In the genomic region with DNA sequence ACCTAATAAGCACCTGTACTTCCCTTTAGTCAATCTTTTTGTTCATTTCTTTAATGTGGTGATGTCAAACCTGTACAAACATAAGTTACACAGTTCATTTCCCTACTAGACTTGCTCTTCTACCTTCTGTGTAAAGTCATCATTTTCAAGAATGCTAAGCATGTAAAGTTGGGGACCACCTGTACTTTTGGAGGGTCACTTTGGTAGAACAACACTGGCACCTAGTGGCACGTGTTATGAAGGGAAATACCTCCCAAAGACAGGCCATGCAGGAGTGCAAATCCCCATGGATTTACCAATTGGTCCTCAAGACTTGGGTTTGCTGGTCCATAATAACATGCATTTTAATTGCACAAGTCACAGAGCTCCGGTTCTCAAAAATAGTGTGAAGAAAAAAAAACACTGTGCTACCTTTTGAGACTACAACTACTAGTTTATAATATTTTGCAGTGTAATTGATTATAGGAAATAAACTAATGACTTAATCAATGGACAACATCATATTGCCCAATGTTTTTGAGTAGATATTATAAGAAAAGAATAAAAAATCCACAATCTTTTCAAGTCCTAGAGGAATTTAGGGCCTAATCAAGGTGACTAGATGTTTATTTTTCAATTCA, we compare ENCODE assay signal across 8 cellular contexts.
DNase-seq lines count a peak whose midpoint lies in the region; ATAC-seq and TF ChIP-seq lines count a peak whose summit lies in the region.

No MANE protein-coding gene starts in this region.

- H3K4me1 Mint-ChIP-seq in effector memory CD8-positive, alpha-beta T cell (ENCODE audit: low read depth in 2 of 2): no peaks in the 10 kb centered on the region

- peak; percentile 77 for DNase-seq in AG20443 (ENCODE audit: low spot score)
- DNase-seq in GM13976 (ENCODE audit: low spot score): peak; percentile 55
- DNase-seq in OCI-LY7 (ENCODE audit: low spot score): peak; percentile 25
- DNase-seq in effector memory CD8-positive, alpha-beta T cell: peak in 2 of 3 experiments; percentile 4 to 5
- peak; percentile 31 for DNase-seq in mucosa of gallbladder (ENCODE audit: low spot score)
- DNase-seq in UCSD-AML1 (lab: John Stamatoyannopoulos, UW; ENCODE audit: unreplicated experiment): no peak
- DNase-seq in stimulated activated CD4-positive, alpha-beta T cell treated with anti-CD3 and anti-CD28 coated beads, Interleukin-4, amount 100 ng/mL, for 1 hour: no peak

- H3K79me2 ChIP-seq in OCI-LY7 (ENCODE audit: insufficient read depth, low read depth, low read length): no peaks in the 10 kb centered on the region

- POLR2A ChIA-PET in OCI-LY7 (lab: Charles Lee): interaction anchor here (0.6 to 0.7 kb wide), 2 partner anchors 14 to 49 kb away, joined by 3 read pairs; no protein-coding TSS in a partner anchor

- CTCF ChIA-PET in OCI-LY7 (lab: Charles Lee; ENCODE audit: unreplicated experiment): no interaction called here

- H3K4me3 ChIP-seq in OCI-LY7 (ENCODE audit: low read depth, low read length, poor library complexity, severe bottlenecking): no peak overlapping the region

- H3K9me2 ChIP-seq in OCI-LY7 (ENCODE audit: insufficient read depth, low read length): no peaks in the 10 kb centered on the region

- no peaks in the 10 kb centered on the region for H4K20me1 ChIP-seq in OCI-LY7 (ENCODE audit: insufficient read depth, low read length)

- H3K4me2 ChIP-seq in OCI-LY7 (ENCODE audit: low read length): no peak overlapping the region

- no peak overlapping the region for H3K4me3 Mint-ChIP-seq in effector memory CD8-positive, alpha-beta T cell

- H3K27me3 Mint-ChIP-seq in effector memory CD8-positive, alpha-beta T cell: peaks cover 0 to 5% of the 10 kb centered on the region in 2 donors

- H3K36me3 ChIP-seq in OCI-LY7 (ENCODE audit: insufficient read depth, low read length): no peaks in the 10 kb centered on the region

- H3K27ac Mint-ChIP-seq in effector memory CD8-positive, alpha-beta T cell: no peak overlapping the region

- TF ChIP-seq CTCF in GM13976 (IDR thresholded peaks at IDR 0.05; ENCODE audit: borderline replicate concordance, control extremely low read depth, extremely low read depth, insufficient read depth, missing control alignments) (peak; percentile 36), OCI-LY7 (conservative IDR thresholded peaks at IDR 0.05; ENCODE audit: low read length) (peak; percentile 72)

- BruUV-seq in OCI-LY7 (replicated peaks; lab: Mats Ljungman, UMichigan): no TSS peak

- intact Hi-C loops in OCI-LY7 (cut with micrococcal nuclease; ENCODE audit: unreplicated experiment): loop anchor here (10.0 kb wide), 1 partner anchor 428 kb away; a partner anchor contains a TSS

- no peak overlapping the region for H3K27ac ChIP-seq in OCI-LY7 (ENCODE audit: low read depth, low read length, poor library complexity, severe bottlenecking)

- in situ Hi-C loops in GM13976 (cut with MboI; ENCODE audit: low sequenced_read_pairs, unreplicated experiment): loop anchor here (25.0 kb wide), 2 partner anchors 735 to 835 kb away; no protein-coding TSS in a partner anchor

- H2AFZ ChIP-seq in OCI-LY7 (ENCODE audit: low read length): no peak overlapping the region

- peaks cover 3 to 8% of the 10 kb centered on the region in 2 donors for H3K9me3 Mint-ChIP-seq in effector memory CD8-positive, alpha-beta T cell

- H3K9me3 ChIP-seq in OCI-LY7 (ENCODE audit: low read length): no peaks in the 10 kb centered on the region

- ATAC-seq in effector memory CD8-positive, alpha-beta T cell (replicated peaks): no peak
- no peak for ATAC-seq in HG02870 (IDR thresholded peaks at IDR 0.05; ENCODE audit: unreplicated experiment)

- H3K4me1 ChIP-seq in OCI-LY7 (ENCODE audit: insufficient read depth, low read length, poor library complexity, severe bottlenecking): no peaks in the 10 kb centered on the region

- H3K36me3 Mint-ChIP-seq in effector memory CD8-positive, alpha-beta T cell (ENCODE audit: insufficient read depth): no peaks in the 10 kb centered on the region

Comparison
In these comparisons a context has a peak if more than half of its experiments do, and no peak if none do; other contexts are left out.
1. DNase-seq: peak in AG20443 (single experiment), GM13976 (single experiment), OCI-LY7 (single experiment), effector memory CD8-positive, alpha-beta T cell (2 of 3) and mucosa of gallbladder (single experiment); none in UCSD-AML1 (single experiment) and stimulated activated CD4-positive, alpha-beta T cell treated with anti-CD3 and anti-CD28 coated beads, Interleukin-4, amount 100 ng/mL, for 1 hour (single experiment).